Comparison of ENCODE assay signal across 8 cellular contexts in genomic region chr14:94136575-94137331, GRCh38. TPM values are rescaled to one million over a fixed set of nuclear protein-coding genes. Genes with fewer than 3 reads are reported as not detected.
DNase-seq lines count a peak whose midpoint lies in the region; ATAC-seq, FAIRE-seq and TF ChIP-seq lines count a peak whose summit lies in the region.

No MANE protein-coding gene starts in this region.

- in situ Hi-C loops in G401 (cut with HindIII; ENCODE audit: low sequenced_read_pairs), result no loop called here

- peak; percentile 87 for ATAC-seq in activated naive CD8-positive, alpha-beta T cell treated with anti-CD3 and anti-CD28 coated beads, Interleukin-2, amount 50 U/mL, for 24 hours
- peak; percentile 87 to 95 (median 93) for ATAC-seq in heart right ventricle
- no peak for ATAC-seq in HG03097 (IDR thresholded peaks at IDR 0.05; ENCODE audit: low FRiP score, unreplicated experiment)

- H3K27me3 Mint-ChIP-seq in activated naive CD8-positive, alpha-beta T cell treated with anti-CD3 and anti-CD28 coated beads, Interleukin-2, amount 50 U/mL, for 24 hours, result peaks cover 11% of the 10 kb centered on the region

- peaks cover 3% of the 10 kb centered on the region for H3K4me1 Mint-ChIP-seq in activated naive CD8-positive, alpha-beta T cell treated with anti-CD3 and anti-CD28 coated beads, Interleukin-2, amount 50 U/mL, for 24 hours

- peak; percentile 98 for FAIRE-seq in H54 (lab: Jason Lieb, UNC)

- no peak for TF ChIP-seq POLR2A in H54 (IDR thresholded peaks at IDR 0.05; ENCODE audit: low read depth, low read length)

- peak; percentile 90 to 99 (median 96) for TF ChIP-seq CTCF in heart right ventricle (IDR thresholded peaks at IDR 0.05)

- no peak overlapping the region for H3K4me3 ChIP-seq in heart right ventricle

- H3K27ac ChIP-seq in heart right ventricle, result no peak overlapping the region

- no peak overlapping the region for H3K4me3 Mint-ChIP-seq in activated naive CD8-positive, alpha-beta T cell treated with anti-CD3 and anti-CD28 coated beads, Interleukin-2, amount 50 U/mL, for 24 hours

- peaks cover 0 to 11% (median 0%) of the 10 kb centered on the region in 11 donors for H3K9me3 ChIP-seq in heart right ventricle

- H3K36me3 Mint-ChIP-seq in activated naive CD8-positive, alpha-beta T cell treated with anti-CD3 and anti-CD28 coated beads, Interleukin-2, amount 50 U/mL, for 24 hours (ENCODE audit: low read depth), result no peaks in the 10 kb centered on the region

- no peaks in the 10 kb centered on the region for H3K36me3 ChIP-seq in heart right ventricle

- no peaks in the 10 kb centered on the region for H3K9me3 Mint-ChIP-seq in activated naive CD8-positive, alpha-beta T cell treated with anti-CD3 and anti-CD28 coated beads, Interleukin-2, amount 50 U/mL, for 24 hours

- intact Hi-C loops in heart right ventricle (cut with DNase I), result loop anchor here (1.0 to 10.0 kb wide), 11 partner anchors 36 to 348 kb away; partner anchors contain the start of genes DDX24 (in 1 of the 10), IFI27L1 (in 1 of the 10) and PPP4R4 (in 1 of the 10)

- H3K4me1 ChIP-seq in heart right ventricle, result peaks cover 0 to 5% (median 0%) of the 10 kb centered on the region in 9 donors

- DNase-seq in G401 (ENCODE audit: low spot score) (peak; percentile 87), H54 (ENCODE audit: insufficient read length, low spot score) (peak; percentile 55), NCI-H1092 (lab: John Stamatoyannopoulos, UW) (peak; percentile 72), SW480 (ENCODE audit: low spot score) (peak; percentile 84), heart right ventricle (peak; percentile 87 to 88), retina (peak; percentile 89)
- DNase-seq in activated naive CD8-positive, alpha-beta T cell treated with anti-CD3 and anti-CD28 coated beads, Interleukin-2, amount 50 U/mL, for 24 hours, result peak; percentile 88

- WGBS in heart right ventricle, 2 donors, result 30 to 32% methylated on average over 18 of the region's 18 CpGs

- H3K27ac Mint-ChIP-seq in activated naive CD8-positive, alpha-beta T cell treated with anti-CD3 and anti-CD28 coated beads, Interleukin-2, amount 50 U/mL, for 24 hours, result no peak overlapping the region

- H3K27me3 ChIP-seq in heart right ventricle, result peaks cover 0 to 9% (median 4%) of the 10 kb centered on the region in 7 donors

RNA-seq across cellular contexts. Expression of gene IFI27L2, which starts 7.3 kb away (rescaled TPM):
- 92.3 and 158 TPM in 2 replicates for total RNA-seq in G401 (2014; rRNA removed; shearing (Covaris generic))
- total RNA-seq in heart right ventricle, result 10 to 100 TPM; 41.5 to 92.9 (median 63.2) TPM
- 100 to 1,000 TPM in 1 of 2 donors, 10 to 100 TPM in 1; 83.3 to 122 TPM for polyA plus RNA-seq in heart right ventricle

RNA-seq across cellular contexts. Expression of gene IFI27, which starts 26.2 kb away (rescaled TPM):
- total RNA-seq in G401 (2014; rRNA removed; shearing (Covaris generic)), result not detected in 2 replicates
- 100 to 1,000 TPM in 8 of 10 donors, 10 to 100 TPM in 2; 76.5 to 473 (median 148) TPM for total RNA-seq in heart right ventricle
- 100 to 1,000 TPM; 719 to 721 TPM for polyA plus RNA-seq in heart right ventricle

RNA-seq across cellular contexts. Expression of gene PPP4R4, which starts 37.4 kb away (rescaled TPM):
- total RNA-seq in G401 (2014; rRNA removed; shearing (Covaris generic)), result 2.1 and 4.7 TPM in 2 replicates
- under 1 TPM in 5 of 10 donors, not detected in 5; 0.13 to 0.46 (median 0.31) TPM for total RNA-seq in heart right ventricle
- polyA plus RNA-seq in heart right ventricle, result under 1 TPM; 0.22 to 0.94 TPM

RNA-seq across cellular contexts. Expression of gene IFI27L1, which starts 55.6 kb away (rescaled TPM):
- total RNA-seq in G401 (2014; rRNA removed; shearing (Covaris generic)), result 7.9 and 20.6 TPM in 2 replicates
- total RNA-seq in heart right ventricle, result 10 to 100 TPM in 9 of 10 donors, 1 to 10 TPM in 1; 7.7 to 23.9 (median 16.2) TPM
- polyA plus RNA-seq in heart right ventricle, result 10 to 100 TPM; 28.8 to 47.4 TPM

RNA-seq across cellular contexts. Expression of gene DDX24, which starts 55.8 kb away (rescaled TPM):
- total RNA-seq in G401 (2014; rRNA removed; shearing (Covaris generic)), result 98.8 and 145 TPM in 2 replicates
- total RNA-seq in heart right ventricle, result 100 to 1,000 TPM; 190 to 269 (median 240) TPM
- polyA plus RNA-seq in heart right ventricle, result 100 to 1,000 TPM in 1 of 2 donors, 10 to 100 TPM in 1; 94.1 to 160 TPM

Comparison
In these comparisons a context has a peak if more than half of its experiments do, and no peak if none do; other contexts are left out.
1. RNA of gene IFI27, which starts 26.2 kb away (total RNA-seq): 76.5 to 473 TPM in heart right ventricle; not detected in G401; every median in the first group is over 10 times any median in the second.
2. Peak in every context shown above with its lines, with median percentiles within 50 percentile points of each other: DNase-seq.